In the genomic region with DNA sequence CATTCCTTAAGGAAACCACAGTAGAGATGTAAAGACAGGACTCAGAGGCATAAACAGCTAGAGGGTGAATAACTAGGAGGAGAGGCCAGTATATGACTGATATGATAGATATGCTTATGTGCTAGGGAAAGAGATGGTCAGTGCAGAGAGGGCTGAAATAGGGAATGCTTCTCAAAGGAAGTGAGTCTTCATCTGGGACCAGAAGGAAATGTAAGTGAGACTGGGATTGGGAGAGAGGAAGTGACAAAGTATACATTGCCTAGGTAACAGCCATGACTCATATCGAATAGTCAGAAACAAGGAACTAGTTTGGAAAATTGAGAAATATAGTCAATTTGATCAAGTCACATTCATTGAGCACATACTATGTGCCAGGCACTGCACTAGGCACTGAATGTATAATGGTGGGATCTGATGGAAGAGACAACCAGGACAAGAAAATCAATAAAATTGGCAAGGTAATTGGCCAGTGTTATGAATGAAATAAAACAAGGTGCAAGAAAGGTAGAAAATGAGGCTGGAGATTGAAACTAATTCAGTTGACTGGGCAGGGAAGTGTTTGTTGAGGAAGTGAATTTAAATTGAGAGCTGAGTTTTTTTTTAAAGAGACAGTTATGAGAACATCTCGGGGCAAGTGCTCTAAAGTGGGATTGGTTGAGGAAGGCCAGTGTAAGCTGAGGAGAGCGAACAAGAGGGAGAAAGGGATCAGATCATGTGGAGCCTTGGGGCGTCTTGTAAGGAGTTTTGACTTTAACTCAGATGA, we compare ENCODE assay signal across 10 cellular contexts. TPM values are rescaled to one million over a fixed set of nuclear protein-coding genes. Genes with fewer than 3 reads are reported as not detected.
DNase-seq lines count a peak whose midpoint lies in the region; ATAC-seq and TF ChIP-seq lines count a peak whose summit lies in the region.
"Had no signal": no experiment of that assay in that cellular context is flagged by ENCODE, and none has a peak within 500 bp of the region (broad histone marks: within the 10 kb centered on the region; RNA-seq: fewer than 3 reads in every experiment).

No MANE protein-coding gene starts in this region.

- intact Hi-C loops in psoas muscle (cut with DNase I): no loop called here

- ATAC-seq in psoas muscle: no peak

- no peak overlapping the region for H3K4me3 ChIP-seq in cardiac fibroblast (replicated peaks in 1 of 2; ENCODE audit: low read depth in 2 of 2, low read length in 2 of 2)
- H3K4me3 ChIP-seq in psoas muscle: no peak overlapping the region
- H3K4me3 ChIP-seq: dorsolateral prefrontal cortex, thoracic aorta had no signal

- H3K27me3 ChIP-seq in psoas muscle (ENCODE audit: insufficient read depth in 3 of 3, low read length in 2 of 3): no peaks in the 10 kb centered on the region
- H3K27me3 ChIP-seq: dorsolateral prefrontal cortex had no signal

- H3K4me1 ChIP-seq in psoas muscle: peaks cover 14% of the 10 kb centered on the region

- no peaks in the 10 kb centered on the region for H3K36me3 ChIP-seq in psoas muscle (ENCODE audit: insufficient read depth in 1 of 2, low read depth in 1 of 2)
- H3K36me3 ChIP-seq: thoracic aorta had no signal

- peak; percentile 30 for DNase-seq in GM04503 (ENCODE audit: low read depth)
- DNase-seq in NOMO-1 treated with DMSO at 0.1 percent for 48 hours (lab: John Stamatoyannopoulos, UW; ENCODE audit: unreplicated experiment): peak; percentile 49
- DNase-seq in cardiac fibroblast (ENCODE audit: low read depth in 2 of 2): peak; percentile 55 to 92
- DNase-seq in pulmonary artery endothelial cell (ENCODE audit: low read depth, low spot score): peak; percentile 85
- no peak for DNase-seq in psoas muscle
- no peak for DNase-seq in NCI-H510A (lab: John Stamatoyannopoulos, UW)
- no peak for DNase-seq in hippocampal formation (lab: John Stamatoyannopoulos, UW)
- DNase-seq: dorsolateral prefrontal cortex had no signal

- WGBS in psoas muscle, 3 donors: 88 to 94% (median 90%) methylated on average over 4 of the region's 4 CpGs

- TF ChIP-seq CTCF in cardiac fibroblast (IDR thresholded peaks at IDR 0.05; ENCODE audit: low read depth, low read length) (no peak), psoas muscle (IDR thresholded peaks at IDR 0.05) (no peak)

- no peaks in the 10 kb centered on the region for H3K9me3 ChIP-seq in psoas muscle
- H3K9me3 ChIP-seq: thoracic aorta had no signal

- H3K27ac ChIP-seq in psoas muscle: no peak overlapping the region
- H3K27ac ChIP-seq: parathyroid adenoma, thoracic aorta had no signal

RNA-seq across cellular contexts. Expression of gene ERAP2, which starts 4.3 kb away (rescaled TPM):
- total RNA-seq in pulmonary artery endothelial cell (5.6 and 12.3 TPM in 2 replicates), psoas muscle (1 to 10 TPM; 3.0 to 6.4 (median 3.2) TPM)
- polyA plus RNA-seq in psoas muscle: 1 to 10 TPM in 1 of 3 donors, under 1 TPM in 2; 0.23 to 4.4 (median 0.55) TPM

RNA-seq across cellular contexts. Expression of gene LNPEP, which starts 55.3 kb away (rescaled TPM):
- total RNA-seq in pulmonary artery endothelial cell (29.1 and 45.6 TPM in 2 replicates), psoas muscle (10 to 100 TPM; 30.4 to 62.8 (median 45.4) TPM)
- polyA plus RNA-seq in psoas muscle: 10 to 100 TPM in 1 of 3 donors, 1 to 10 TPM in 2; 4.1 to 12.4 (median 4.3) TPM

Comparison
In these comparisons a context has a peak if more than half of its experiments do, and no peak if none do; other contexts are left out.
1. DNase-seq: peak in GM04503 (single experiment), NOMO-1 treated with DMSO at 0.1 percent for 48 hours (single experiment), cardiac fibroblast (2 of 2) and pulmonary artery endothelial cell (single experiment); none in psoas muscle (0 of 2), NCI-H510A (single experiment) and hippocampal formation (0 of 2).